ENCODE assay signal across 10 cellular contexts in genomic region chr2:159202568-159203071, GRCh38.
DNase-seq lines count a peak whose midpoint lies in the region; ATAC-seq, FAIRE-seq and TF ChIP-seq lines count a peak whose summit lies in the region.
"Had no signal": no experiment of that assay in that cellular context is flagged by ENCODE, and none has a peak within 500 bp of the region (broad histone marks: within the 10 kb centered on the region; RNA-seq: fewer than 3 reads in every experiment).

No MANE protein-coding gene starts in this region.

- peak overlapping the region; percentile 41 for H3K9ac ChIP-seq in GM23248
- no peak overlapping the region for H3K9ac ChIP-seq in K562 (ENCODE audit: insufficient read depth in 1 of 2, low read depth in 2 of 2, low read length in 2 of 2)

- peak; percentile 99 for DNase-seq in GM23248
- DNase-seq in K562 (ENCODE audit: extremely low read depth in 1 of 4, low spot score in 3 of 4) = no peak
- DNase-seq in right cardiac atrium = peak in 2 of 3 donors; percentile 69 to 75
- DNase-seq in sciatic nerve (ENCODE audit: low spot score) = no peak
- DNase-seq in NCI-H1048 (lab: John Stamatoyannopoulos, UW) = no peak
- no peak for DNase-seq in NCI-H128 (lab: John Stamatoyannopoulos, UW; ENCODE audit: unreplicated experiment)
- no peak for DNase-seq in GM19240 (ENCODE audit: insufficient read length, low spot score)
- DNase-seq: NCI-H524 treated with DMSO at 0.1 percent for 48 hours had no signal

- H3F3A ChIP-seq in GM23248 (ENCODE audit: insufficient read depth) = peaks cover 39% of the 10 kb centered on the region

- H3K4me3 ChIP-seq in GM23248 = peak overlapping the region; percentile 28; the same call in 1 of the 2 replicates
- no peak overlapping the region for H3K4me3 ChIP-seq in K562
- H3K4me3 ChIP-seq in right cardiac atrium (ENCODE audit: low read length) = no peak overlapping the region

- H3K4me1 ChIP-seq in GM23248 (ENCODE audit: insufficient read depth) (peaks cover 19% of the 10 kb centered on the region), K562 (replicated peaks in 1 of 2; ENCODE audit: control insufficient read depth in 2 of 2, insufficient read depth in 2 of 2, low read length in 2 of 2) (no peaks in the 10 kb centered on the region), right cardiac atrium (ENCODE audit: control insufficient read depth, insufficient read depth, low read length) (peaks cover 3% of the 10 kb centered on the region)

- H4K20me1 ChIP-seq in GM23248 (ENCODE audit: insufficient read depth) (no peaks in the 10 kb centered on the region), K562 (replicated peaks; ENCODE audit: control insufficient read depth, insufficient read depth, low read length) (0 out of 2 replicates have a peak, but pooled peaks cover under 1% of the 10 kb centered on the region)

- BruUV-seq in K562 (replicated peaks; lab: Mats Ljungman, UMichigan) = no TSS peak

- peaks cover 14% of the 10 kb centered on the region; the same call in 1 of the 2 replicates for H3K36me3 ChIP-seq in GM23248 (ENCODE audit: low read depth)
- no peaks in the 10 kb centered on the region for H3K36me3 ChIP-seq in K562 (ENCODE audit: control insufficient read depth, insufficient read depth, low read length)

- 0 out of 6 replicates have a peak, but pooled peaks of 1 of the 3 experiments have one; percentile 12 for TF ChIP-seq CTCF in K562 (IDR thresholded peaks at IDR 0.05 in 2 of 3, conservative IDR thresholded peaks at IDR 0.05 in 1 of 3; ENCODE audit: insufficient read depth in 2 of 3, low read depth in 1 of 3, low read length in 3 of 3)

- TF ChIP-seq POLR2A in K562 (conservative IDR thresholded peaks at IDR 0.05) = no peak

- FAIRE-seq in K562 (lab: Jason Lieb, UNC) = peak; percentile 15
- FAIRE-seq: islet of Langerhans had no signal

- no peak overlapping the region for H2AFZ ChIP-seq in GM23248
- no peak overlapping the region for H2AFZ ChIP-seq in K562 (ENCODE audit: low read depth, low read length)

- no peak for TF ChIP-seq EP300 in K562 (IDR thresholded peaks at IDR 0.05; ENCODE audit: low read length)

- peak overlapping the region; percentile 76 for H3K27ac ChIP-seq in GM23248
- no peak overlapping the region for H3K27ac ChIP-seq in K562 (ENCODE audit: extremely low read depth, low read depth, low read length)
- H3K27ac ChIP-seq in right cardiac atrium (ENCODE audit: low read length) = peak overlapping the region; percentile 23

- peak; percentile 38; the same call in 2 of the 3 replicates for ATAC-seq in K562
- peak; percentile 83 to 87 for ATAC-seq in right cardiac atrium
- ATAC-seq in sciatic nerve = peak; percentile 68
- ATAC-seq in GM18909 (IDR thresholded peaks at IDR 0.05; ENCODE audit: poor library complexity, unreplicated experiment) = no peak

- H3K9me3 ChIP-seq in GM23248 (ENCODE audit: low read depth) (no peaks in the 10 kb centered on the region), K562 (replicated peaks; ENCODE audit: control insufficient read depth, insufficient read depth, low read depth, low read length) (no peaks in the 10 kb centered on the region), right cardiac atrium (ENCODE audit: control insufficient read depth, low read length) (no peaks in the 10 kb centered on the region)

- POLR2A ChIA-PET in K562 (lab: Yijun Ruan, JAX) = no interaction called here

- TF ChIP-seq RAD21 in K562 (CRISPR knock-in tag; conservative IDR thresholded peaks at IDR 0.05 in 1 of 2, IDR thresholded peaks at IDR 0.05 in 1 of 2) = no peak

- intact Hi-C loops in K562 (cut with micrococcal nuclease) (no loop called here), right cardiac atrium (cut with DNase I) (no loop called here), sciatic nerve (cut with DNase I) (no loop called here)

- H3K79me2 ChIP-seq in GM23248 (ENCODE audit: insufficient read depth) (no peaks in the 10 kb centered on the region), K562 (ENCODE audit: control insufficient read depth, insufficient read depth, low read length) (no peaks in the 10 kb centered on the region)

- H3K27me3 ChIP-seq in GM23248 (replicated peaks; ENCODE audit: insufficient read depth) = no peaks in the 10 kb centered on the region
- H3K27me3 ChIP-seq in K562 (ENCODE audit: control insufficient read depth in 2 of 2, insufficient read depth in 2 of 2, low read length in 2 of 2) = peaks cover 48 to 66% of the 10 kb centered on the region in 2 experiments
- no peaks in the 10 kb centered on the region for H3K27me3 ChIP-seq in right cardiac atrium (ENCODE audit: control insufficient read depth, insufficient read depth)

- H3K9me2 ChIP-seq in GM23248 (ENCODE audit: insufficient read depth) = no peaks in the 10 kb centered on the region

- in situ Hi-C loops in GM23248 (cut with MboI) (no loop called here), K562 (cut with MboI) (no loop called here)

- 0% methylated on average over 4 of the region's 4 CpGs for WGBS in GM23248 (ENCODE audit: low coverage in 1 of 2, low lambda C conversion rate in 2 of 2, missing lambda C conversion rate in 2 of 2), 2 experiments
- WGBS in K562 (ENCODE audit: insufficient coverage, low coverage, missing lambda C conversion rate) = 2% methylated on average over 4 of the region's 4 CpGs
- WGBS in right cardiac atrium = 43% methylated on average over 4 of the region's 4 CpGs

- H3K4me2 ChIP-seq in GM23248 (ENCODE audit: unreplicated experiment) (peak overlapping the region; percentile 66), K562 (ENCODE audit: insufficient read depth, low read length) (no peak overlapping the region)

- no peaks in the 10 kb centered on the region for H3K9me1 ChIP-seq in K562 (ENCODE audit: control insufficient read depth, insufficient read depth, low read length)

- CTCF ChIA-PET in K562 (lab: Yijun Ruan, JAX; ENCODE audit: low intra/inter-chr PET ratio) = no interaction called here

TF ChIP-seq in K562, 482 proteins besides CTCF, POLR2A, EP300 and RAD21:
- TF ChIP-seq CCNT2 (IDR thresholded peaks at IDR 0.05; ENCODE audit: borderline replicate concordance, extremely low read depth, insufficient read length, low read depth, low read length) = no peak
- TF ChIP-seq ZNF184 (CRISPR knock-in tag; IDR thresholded peaks at IDR 0.05) = no peak
- TF ChIP-seq IRF2 (CRISPR knock-in tag; IDR thresholded peaks at IDR 0.05) = 0 out of 2 replicates have a peak, but pooled peaks have one; percentile 49

Comparison
In these comparisons a context has a peak if more than half of its experiments do, and no peak if none do; other contexts are left out.
1. DNase-seq: peak in GM23248 (single experiment) and right cardiac atrium (2 of 3); none in K562 (0 of 4), sciatic nerve (single experiment), NCI-H1048 (single experiment), NCI-H128 (single experiment) and GM19240 (single experiment).